In the genomic region with DNA sequence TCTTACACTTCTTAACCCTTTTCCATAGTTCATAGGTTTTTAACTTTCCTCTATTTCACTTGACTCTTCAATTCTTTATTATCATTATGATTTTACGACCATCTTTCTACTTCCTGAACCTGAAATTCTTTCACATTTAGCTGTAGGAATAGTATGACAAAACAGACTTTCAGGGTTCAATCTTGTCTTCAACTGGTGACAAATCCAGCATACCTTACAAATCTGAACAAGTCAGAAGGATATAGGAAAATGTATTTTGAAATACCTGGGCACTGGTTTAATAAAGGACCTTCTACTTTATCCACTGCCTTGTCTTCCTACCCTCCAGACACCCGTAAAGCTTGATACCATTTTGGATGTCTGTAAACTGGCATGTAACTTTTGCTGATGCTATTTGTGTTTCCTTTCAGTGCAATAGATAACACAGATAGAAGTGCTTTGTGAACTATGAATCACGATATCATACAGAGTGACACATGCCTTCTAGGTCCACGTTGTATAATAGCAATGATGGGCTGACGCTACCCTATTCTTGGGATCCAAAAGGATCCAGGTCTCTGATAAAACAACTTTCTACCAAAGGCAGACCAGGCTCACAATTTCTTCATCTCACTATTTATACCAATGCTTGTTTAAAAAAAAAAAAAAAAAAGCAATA, we compare ENCODE assay signal across 18 cellular contexts.
DNase-seq lines count a peak whose midpoint lies in the region; ATAC-seq, FAIRE-seq and TF ChIP-seq lines count a peak whose summit lies in the region.
"Had no signal": no experiment of that assay in that cellular context is flagged by ENCODE, and none has a peak within 500 bp of the region (broad histone marks: within the 10 kb centered on the region; RNA-seq: fewer than 3 reads in every experiment).

No MANE protein-coding gene starts in this region.

- H4K8ac ChIP-seq in mesendoderm (ENCODE audit: low read depth, low read length) = no peak overlapping the region

- H3K23ac ChIP-seq in mesendoderm (ENCODE audit: low read length) = no peak overlapping the region

- H3K27ac Mint-ChIP-seq in CD4-positive, CD25-positive, alpha-beta regulatory T cell = peak overlapping the region in 2 of 3 donors; percentile 16 to 80
- peak overlapping the region in 2 of 3 donors; percentile 49 to 76 for H3K27ac Mint-ChIP-seq in IgD-negative memory B cell
- peak overlapping the region; percentile 81 for H3K27ac Mint-ChIP-seq in memory B cell
- H3K27ac Mint-ChIP-seq: GM23338 had no signal

- no peak for TF ChIP-seq POLR2A in lower leg skin (IDR thresholded peaks at IDR 0.05)

- H3K9me3 ChIP-seq in CD4-positive, CD25-positive, alpha-beta regulatory T cell (ENCODE audit: control insufficient read depth in 2 of 2, low read length in 2 of 2) = no peaks in the 10 kb centered on the region

- H3K4me1 ChIP-seq in CD4-positive, CD25-positive, alpha-beta regulatory T cell (ENCODE audit: control insufficient read depth, insufficient read depth, low read length, poor library complexity, severe bottlenecking) = no peaks in the 10 kb centered on the region
- H3K4me1 ChIP-seq in mesendoderm (ENCODE audit: control insufficient read depth, low read depth, low read length) = no peaks in the 10 kb centered on the region

- no peak overlapping the region for H2BK120ac ChIP-seq in mesendoderm (ENCODE audit: low read depth, low read length)

- no peak overlapping the region for H3K4me3 ChIP-seq in CD4-positive, CD25-positive, alpha-beta regulatory T cell (ENCODE audit: low read depth, low read length)
- no peak overlapping the region for H3K4me3 ChIP-seq in mesendoderm (ENCODE audit: low read length)
- no peak overlapping the region for H3K4me3 ChIP-seq in lower leg skin (ENCODE audit: low read depth, poor library complexity, severe bottlenecking)
- H3K4me3 ChIP-seq: GM23338 had no signal

- H2AK5ac ChIP-seq in mesendoderm (ENCODE audit: low read length) = no peak overlapping the region

- no peak overlapping the region for H3K27ac ChIP-seq in CD4-positive, CD25-positive, alpha-beta regulatory T cell (ENCODE audit: insufficient read depth, low read length, poor library complexity, severe bottlenecking)
- H3K27ac ChIP-seq in mesendoderm (ENCODE audit: low read depth, low read length) = no peak overlapping the region

- H3K18ac ChIP-seq in mesendoderm (ENCODE audit: low read length) = no peak overlapping the region

- H3K4me1 Mint-ChIP-seq in CD4-positive, CD25-positive, alpha-beta regulatory T cell = peaks cover 13 to 28% (median 23%) of the 10 kb centered on the region in 4 donors
- H3K4me1 Mint-ChIP-seq in IgD-negative memory B cell (peaks cover 5 to 7% (median 6%) of the 10 kb centered on the region in 3 donors), memory B cell (peaks cover 3% of the 10 kb centered on the region)

- no peak overlapping the region for H4K5ac ChIP-seq in mesendoderm (ENCODE audit: low read length)

- FAIRE-seq in colon (lab: Jason Lieb, UNC) = peak; percentile 18
- FAIRE-seq: D721Med, G401.6 had no signal

- no peak overlapping the region for H3K4me2 ChIP-seq in mesendoderm (ENCODE audit: low read length)
- H3K4me2 ChIP-seq: GM23338 had no signal

- DNase-seq in CD4-positive, CD25-positive, alpha-beta regulatory T cell = no peak
- DNase-seq in memory B cell (ENCODE audit: low spot score in 2 of 2) = no peak
- no peak for DNase-seq in mesendoderm
- DNase-seq in lower leg skin (ENCODE audit: low spot score in 2 of 2) = no peak
- no peak for DNase-seq in sciatic nerve (ENCODE audit: low spot score)
- DNase-seq: ACHN; C1 segment of cervical spinal cord; CD4-positive, alpha-beta memory T cell; DMS153; DMS79 treated with DMSO at 0.1 percent for 48 hours; EL; H7 had no signal

- H3K56ac ChIP-seq in mesendoderm (ENCODE audit: low read length) = no peak overlapping the region

- H3K36me3 ChIP-seq in CD4-positive, CD25-positive, alpha-beta regulatory T cell (ENCODE audit: control insufficient read depth, insufficient read depth, low read length) = peaks cover 54% of the 10 kb centered on the region
- H3K36me3 ChIP-seq in mesendoderm (ENCODE audit: control insufficient read depth, insufficient read depth, low read length) = no peaks in the 10 kb centered on the region

- no peaks in the 10 kb centered on the region for H3K79me1 ChIP-seq in mesendoderm (ENCODE audit: low read length)

- no peak overlapping the region for H3K9ac ChIP-seq in mesendoderm (ENCODE audit: low read length)

- H2BK5ac ChIP-seq in mesendoderm (ENCODE audit: low read length) = no peak overlapping the region

- H3K27me3 ChIP-seq in CD4-positive, CD25-positive, alpha-beta regulatory T cell (ENCODE audit: control insufficient read depth, insufficient read depth, low read length) = no peaks in the 10 kb centered on the region
- H3K27me3 ChIP-seq in mesendoderm (ENCODE audit: insufficient read depth, low read length, poor library complexity) = no peaks in the 10 kb centered on the region

- H3K4me3 Mint-ChIP-seq in CD4-positive, CD25-positive, alpha-beta regulatory T cell = no peak overlapping the region
- no peak overlapping the region for H3K4me3 Mint-ChIP-seq in IgD-negative memory B cell
- no peak overlapping the region for H3K4me3 Mint-ChIP-seq in memory B cell
- H3K4me3 Mint-ChIP-seq: CD4-positive, alpha-beta memory T cell; GM23338 had no signal

- intact Hi-C loops in lower leg skin (cut with DNase I; ENCODE audit: low total_unique reads) = no loop called here
- intact Hi-C loops in sciatic nerve (cut with DNase I) = no loop called here

- no peaks in the 10 kb centered on the region for H3K27me3 Mint-ChIP-seq in CD4-positive, CD25-positive, alpha-beta regulatory T cell
- H3K27me3 Mint-ChIP-seq in IgD-negative memory B cell (no peaks in the 10 kb centered on the region), memory B cell (no peaks in the 10 kb centered on the region)
- H3K27me3 Mint-ChIP-seq: CD4-positive, alpha-beta memory T cell had no signal

- peaks cover 66% of the 10 kb centered on the region for H3K36me3 Mint-ChIP-seq in CD4-positive, CD25-positive, alpha-beta regulatory T cell
- H3K36me3 Mint-ChIP-seq in IgD-negative memory B cell = peaks cover 4% of the 10 kb centered on the region
- H3K36me3 Mint-ChIP-seq in memory B cell = peaks cover 42% of the 10 kb centered on the region

- WGBS in mesendoderm (ENCODE audit: extremely low coverage, insufficient coverage, low lambda C conversion rate) = no CpG with 5 or more reads among the region's 5 CpGs
- WGBS in lower leg skin, 2 donors = 96 to 98% methylated on average over 5 of the region's 5 CpGs

- no peak for ATAC-seq in CD4-positive, CD25-positive, alpha-beta regulatory T cell (ENCODE audit: low read depth in 2 of 2)
- no peak for ATAC-seq in memory B cell (ENCODE audit: low read depth)
- no peak for ATAC-seq in GM18867 (IDR thresholded peaks at IDR 0.05; ENCODE audit: unreplicated experiment)
- no peak for ATAC-seq in sciatic nerve
- ATAC-seq: GM23338 had no signal

- no peak for TF ChIP-seq CTCF in lower leg skin (IDR thresholded peaks at IDR 0.05)

- no peaks in the 10 kb centered on the region for H3K79me2 ChIP-seq in mesendoderm (ENCODE audit: control insufficient read depth, insufficient read depth, low read length)

- no peak overlapping the region for H2BK15ac ChIP-seq in mesendoderm (replicated peaks; ENCODE audit: low read depth)

- peaks cover 0 to 2% (median 0%) of the 10 kb centered on the region in 7 donors for H3K9me3 Mint-ChIP-seq in CD4-positive, CD25-positive, alpha-beta regulatory T cell
- H3K9me3 Mint-ChIP-seq in IgD-negative memory B cell = no peaks in the 10 kb centered on the region
- H3K9me3 Mint-ChIP-seq in memory B cell = no peaks in the 10 kb centered on the region
- H3K9me3 Mint-ChIP-seq: CD4-positive, alpha-beta memory T cell; GM23338 had no signal

- no peak overlapping the region for H3K4ac ChIP-seq in mesendoderm (ENCODE audit: low read depth, low read length)
